10 cellular contexts compared by ENCODE assay signal in the genomic region with DNA sequence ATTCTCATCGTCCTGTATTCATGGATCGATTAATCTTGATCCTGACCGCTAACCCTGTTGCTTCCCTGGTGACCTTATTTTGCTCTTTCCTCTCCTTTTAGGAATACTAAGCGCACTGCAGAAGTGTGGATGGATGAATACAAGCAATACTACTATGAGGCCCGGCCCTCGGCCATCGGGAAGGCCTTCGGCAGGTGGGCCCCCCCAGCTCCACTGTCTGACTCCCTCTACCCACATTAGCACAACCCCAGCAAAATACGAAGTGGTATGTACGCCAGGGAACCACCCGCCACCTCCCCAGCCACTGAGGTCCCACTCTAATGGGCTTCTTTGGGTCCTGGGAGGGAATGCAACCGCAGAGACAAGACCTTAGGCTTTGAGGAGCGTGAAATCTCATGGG.
"Had no signal": no experiment of that assay in that cellular context is flagged by ENCODE, and none has a peak within 500 bp of the region (broad histone marks: within the 10 kb centered on the region; RNA-seq: fewer than 3 reads in every experiment).

No MANE protein-coding gene starts in this region.

- H3K4me3 Mint-ChIP-seq: HFFc6, IgD-negative memory B cell had no signal

- H3K9me3 Mint-ChIP-seq: HFFc6, IgD-negative memory B cell had no signal

- H3K4me2 ChIP-seq: KMS-11 had no signal

- ATAC-seq: HCT116, HepG2 had no signal

- H3K36me3 ChIP-seq: HAP-1 had no signal

- H3K9ac ChIP-seq: KMS-11 had no signal

- H3K4me1 ChIP-seq: HAP-1 had no signal

- H3K36me3 Mint-ChIP-seq: IgD-negative memory B cell had no signal

- DNase-seq: GOT3, H7, HFFc6, KBM-7 had no signal

- H3K4me3 ChIP-seq: HAP-1 had no signal

- H3K27ac ChIP-seq: HL-60, KMS-11 had no signal

- H3K27ac Mint-ChIP-seq: HFFc6, IgD-negative memory B cell had no signal

- H3K9me3 ChIP-seq: HAP-1 had no signal
